8 cellular contexts compared by ENCODE assay signal in the genomic region with DNA sequence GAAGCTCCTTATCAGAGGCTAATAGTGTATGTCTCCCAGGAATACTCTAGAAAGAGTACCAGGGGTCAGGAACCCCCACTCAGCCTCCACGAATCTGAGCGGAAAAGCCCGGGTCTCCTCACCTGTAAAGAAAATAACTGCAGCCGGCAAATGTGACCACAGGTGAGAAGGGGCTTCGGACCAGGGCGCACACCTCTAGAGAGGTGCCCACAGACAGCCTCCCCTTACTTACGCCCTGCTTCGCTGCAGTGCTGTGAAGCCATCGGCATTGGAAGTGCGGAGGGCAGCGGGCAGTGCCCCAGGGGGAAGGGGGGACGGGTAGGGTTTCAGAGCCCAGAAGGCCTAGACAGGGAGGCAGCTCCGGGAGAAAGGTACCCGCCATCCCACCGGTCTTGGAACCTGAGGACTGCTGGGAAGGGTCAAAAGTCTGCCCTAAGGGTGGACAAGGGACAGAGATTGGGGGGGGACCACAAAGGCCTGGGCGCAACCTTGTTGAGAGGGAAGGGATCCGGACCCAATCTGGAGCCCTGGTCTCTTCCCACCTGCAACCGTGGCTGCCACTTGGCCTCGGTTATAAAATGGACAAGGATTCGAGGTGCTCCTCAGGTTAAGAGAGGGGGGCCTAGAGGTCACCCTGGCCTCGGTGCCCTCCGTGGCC. TPM values are rescaled to one million over a fixed set of nuclear protein-coding genes. Genes with fewer than 3 reads are reported as not detected.
DNase-seq lines count a peak whose midpoint lies in the region; ATAC-seq, FAIRE-seq and TF ChIP-seq lines count a peak whose summit lies in the region.

No MANE protein-coding gene starts in this region.

- FAIRE-seq in GM12878 (lab: Jason Lieb, UNC) (no peak), HepG2 (lab: Jason Lieb, UNC) (no peak)

- H3K9me3 ChIP-seq in GM12878 (replicated peaks; ENCODE audit: control insufficient read depth, insufficient read depth, low read length) (no peaks in the 10 kb centered on the region), HepG2 (ENCODE audit: low read length) (no peaks in the 10 kb centered on the region), stomach (no peaks in the 10 kb centered on the region)

- no peak overlapping the region for H3K27ac ChIP-seq in GM12878 (ENCODE audit: control insufficient read depth, insufficient read depth)
- no peak overlapping the region for H3K27ac ChIP-seq in HepG2 (ENCODE audit: extremely low read length, insufficient read depth, low read length)
- peak overlapping the region; percentile 76 to 86 (median 81) for H3K27ac ChIP-seq in stomach

- no peak for DNase-seq in GM12878 (ENCODE audit: low read depth, low spot score)
- DNase-seq in HepG2 (ENCODE audit: low spot score): no peak
- DNase-seq in stomach: no peak
- no peak for DNase-seq in cortex of kidney (lab: John Stamatoyannopoulos, UW)
- DNase-seq in GM13977 (ENCODE audit: low spot score): no peak
- no peak for DNase-seq in HT-29 (ENCODE audit: low spot score)

- H2AFZ ChIP-seq in GM12878 (ENCODE audit: control insufficient read depth, low read depth, low read length) (peak overlapping the region; percentile 81), HepG2 (ENCODE audit: low read length) (peak overlapping the region; percentile 43)

- H3K4me2 ChIP-seq in GM12878 (ENCODE audit: control insufficient read depth, insufficient read depth) (peak overlapping the region; percentile 90), HepG2 (ENCODE audit: low read depth, low read length) (peak overlapping the region; percentile 99)

- H3K36me3 ChIP-seq in GM12878 (ENCODE audit: control insufficient read depth in 2 of 2, insufficient read depth in 2 of 2, low read length in 1 of 2) (no peaks in the 10 kb centered on the region), HepG2 (replicated peaks in 1 of 2; ENCODE audit: control insufficient read depth in 1 of 2, insufficient read depth in 2 of 2, low read length in 2 of 2) (0 out of 5 replicates have a peak, but pooled peaks cover 0 to 4% of the 10 kb centered on the region in 2 experiments), stomach (no peaks in the 10 kb centered on the region)

- CTCF ChIA-PET in GM12878 (lab: Yijun Ruan, JAX): no interaction called here
- CTCF ChIA-PET in HepG2 (lab: Yijun Ruan, JAX; ENCODE audit: low intra/inter-chr PET ratio, low total read pairs): no interaction called here

- SMC1A ChIA-PET in GM12878 (lab: Charles Lee; ENCODE audit: uncharacterized antibody, unreplicated experiment): interaction anchor here (1.8 kb wide), 1 partner anchor 10 kb away, joined by 7 read pairs; no protein-coding TSS in a partner anchor

- TF ChIP-seq POLR2A in GM12878 (IDR thresholded peaks at IDR 0.05; ENCODE audit: low read depth, low read length) (no peak), HepG2 (IDR thresholded peaks at IDR 0.05; ENCODE audit: insufficient read depth in 1 of 2, low read depth in 2 of 2, low read length in 2 of 2) (no peak), stomach (IDR thresholded peaks at IDR 0.05) (no peak)

- H4K20me1 ChIP-seq in GM12878 (ENCODE audit: control insufficient read depth, insufficient read depth) (no peaks in the 10 kb centered on the region), HepG2 (ENCODE audit: insufficient read depth, low read length) (no peaks in the 10 kb centered on the region)

- H3K79me2 ChIP-seq in GM12878 (ENCODE audit: control insufficient read depth, insufficient read depth, low read length): no peaks in the 10 kb centered on the region
- H3K79me2 ChIP-seq in HepG2 (ENCODE audit: insufficient read depth, low read length): no peaks in the 10 kb centered on the region

- 71% methylated on average over 22 of the region's 22 CpGs for WGBS in GM12878 (ENCODE audit: insufficient coverage, insufficient replicate concordance, low lambda C conversion rate, missing lambda C conversion rate)
- WGBS in HepG2 (ENCODE audit: low lambda C conversion rate): 29% methylated on average over 19 of the region's 22 CpGs
- WGBS in stomach, 5 donors: 70 to 76% (median 74%) methylated on average over 15 to 22 of the region's 22 CpGs

- TF ChIP-seq RAD21 in GM12878 (IDR thresholded peaks at IDR 0.05; ENCODE audit: insufficient read depth, low read depth, low read length): no peak
- no peak for TF ChIP-seq RAD21 in HepG2 (CRISPR knock-in tag; IDR thresholded peaks at IDR 0.05)

- H3K4me1 ChIP-seq in GM12878 (ENCODE audit: control insufficient read depth, insufficient read depth, low read length): peaks cover 8% of the 10 kb centered on the region
- H3K4me1 ChIP-seq in HepG2 (ENCODE audit: insufficient read depth, low read length): peaks cover 62% of the 10 kb centered on the region
- H3K4me1 ChIP-seq in stomach: peaks cover 35 to 52% (median 47%) of the 10 kb centered on the region in 4 donors

- in situ Hi-C loops in GM12878 (cut with MboI) (no loop called here), HepG2 (cut with HindIII; ENCODE audit: extremely low pct_ligation_motif_present, low pct_unique_long_range_greater_than_20kb) (loop anchor here (5.0 kb wide), 2 partner anchors 39 to 259 kb away; no protein-coding TSS in a partner anchor), GM13977 (cut with MboI; ENCODE audit: low pct_unique_long_range_greater_than_20kb, low sequenced_read_pairs, unreplicated experiment) (no loop called here)

- no TSS peak for BruUV-seq in GM12878 (replicated peaks; lab: Mats Ljungman, UMichigan)
- TSS peak; percentile 93 for BruUV-seq in HepG2 (replicated peaks; lab: Mats Ljungman, UMichigan)

- ATAC-seq in HG03520 (IDR thresholded peaks at IDR 0.05; ENCODE audit: unreplicated experiment) (peak; percentile 0), GM12878 (no peak), HepG2 (peak; percentile 7), GM21515 (IDR thresholded peaks at IDR 0.05; ENCODE audit: unreplicated experiment) (no peak)

- TF ChIP-seq CTCF in GM12878 (IDR thresholded peaks at IDR 0.05 in 2 of 3, conservative IDR thresholded peaks at IDR 0.05 in 1 of 3; ENCODE audit: control insufficient read depth in 2 of 3, extremely low read depth in 1 of 3, insufficient read depth in 1 of 3, low read depth in 3 of 3, low read length in 3 of 3) (no peak), HepG2 (CRISPR knock-in tag; IDR thresholded peaks at IDR 0.05) (no peak), stomach (IDR thresholded peaks at IDR 0.05) (no peak), GM13977 (IDR thresholded peaks at IDR 0.05; ENCODE audit: extremely low read depth, insufficient read depth, missing control alignments) (no peak)

- TF ChIP-seq EP300 in GM12878 (IDR thresholded peaks at IDR 0.05; ENCODE audit: borderline replicate concordance in 1 of 2, control insufficient read depth in 1 of 2, low read depth in 2 of 2, low read length in 2 of 2) (no peak), HepG2 (IDR thresholded peaks at IDR 0.05; ENCODE audit: low read depth in 2 of 2, low read length in 2 of 2) (no peak), HepG2 (CRISPR knock-in tag; IDR thresholded peaks at IDR 0.05; ENCODE audit: borderline replicate concordance) (no peak), stomach (IDR thresholded peaks at IDR 0.05) (no peak)

- H3K4me3 ChIP-seq in GM12878: peak overlapping the region; percentile 82
- H3K4me3 ChIP-seq in HepG2 (replicated peaks in 1 of 3; ENCODE audit: insufficient read depth in 1 of 3, low read depth in 2 of 3, low read length in 3 of 3): peak overlapping the region; percentile 71 to 87 (median 78)
- peak overlapping the region; percentile 63 to 81 (median 66) for H3K4me3 ChIP-seq in stomach

- H3K9ac ChIP-seq in GM12878 (ENCODE audit: control insufficient read depth, insufficient read depth, low read length) (peak overlapping the region; percentile 46; the same call in 1 of the 2 replicates), HepG2 (ENCODE audit: insufficient read depth, low read depth, low read length) (peak overlapping the region; percentile 78)

- POLR2A ChIA-PET in GM12878 (lab: Charles Lee) (interaction anchor here (0.6 to 0.7 kb wide), 2 partner anchors 21 to 32 kb away, joined by 3 read pairs; no protein-coding TSS in a partner anchor), HepG2 (lab: Yijun Ruan, JAX) (interaction anchor here (0.9 to 1.5 kb wide), 10 partner anchors 11 to 456 kb away, joined by 3 to 6 read pairs (median 4); partner anchors contain the start of gene TMEM177)

- intact Hi-C loops in GM12878 (cut with micrococcal nuclease; ENCODE audit: unreplicated experiment) (no loop called here), HepG2 (cut with micrococcal nuclease; ENCODE audit: unreplicated experiment) (loop anchor here (2.0 kb wide), 1 partner anchor 144 kb away; the partner anchor contains the start of genes C2orf76 and DBI), stomach (cut with DNase I; ENCODE audit: low total_unique reads) (no loop called here)

- H3K27me3 ChIP-seq in GM12878 (replicated peaks in 1 of 2; ENCODE audit: control insufficient read depth in 2 of 2, insufficient read depth in 2 of 2, low read length in 1 of 2) (no peaks in the 10 kb centered on the region; a peak in 1 of 4 replicates), HepG2 (ENCODE audit: control insufficient read depth in 1 of 2, insufficient read depth in 2 of 2, low read length in 2 of 2) (0 out of 5 replicates have a peak, but pooled peaks cover 0 to 4% of the 10 kb centered on the region in 2 experiments), stomach (peaks cover 0 to 9% (median 0%) of the 10 kb centered on the region in 3 donors)

- RAD21 ChIA-PET in GM12878 (lab: Charles Lee; ENCODE audit: unreplicated experiment): no interaction called here

RNA-seq across cellular contexts. Expression of gene STEAP3, which starts 0.6 kb away (rescaled TPM):
- total RNA-seq in GM12878 (2013; cell fraction: nucleolus; rRNA removed): 26.1 and 27.1 TPM in 2 replicates
- total RNA-seq in GM12878 (2014; rRNA removed) (3.7 and 5.5 TPM in 2 replicates), GM12878 (2014; rRNA removed; fragmentation: Illumina TruSeq; extraction: Trizol) (2.0 and 2.2 TPM in 2 replicates), GM12878 (2021) (7.6 and 8.3 TPM in 2 replicates), HepG2 (2016; rRNA removed; fragmentation: Illumina TruSeq; extraction: Trizol) (12.8 and 21.1 TPM in 2 replicates), stomach (10 to 100 TPM in 3 of 5 donors, 1 to 10 TPM in 2; 5.3 to 56.7 (median 37.4) TPM)
- polyA plus RNA-seq in GM12878 (2011; ENCODE audit: low read depth): 2.1 TPM
- polyA plus RNA-seq in GM12878 (2011; rRNA removed) (3.1 and 8.2 TPM in 2 replicates), GM12878 (2014; fragmentation: Illumina TruSeq; extraction: Trizol) (1.7 and 3.7 TPM in 2 replicates), GM12878 (2014; fragmentation: Nextera tagmentation; extraction: Ambion mirVana) (under 1 TPM; 0.42 to 0.84 TPM), GM12878 (2014; rRNA removed) (4.2 and 4.5 TPM in 2 replicates), GM12878 (2016; fragmentation: Nextera tagmentation; extraction: Ambion mirVana) (1 to 10 TPM; 5.5 to 6.5 TPM), HepG2 (2011; rRNA removed) (7.3 and 10.2 TPM in 2 replicates), stomach (10 to 100 TPM in 2 of 3 donors, 1 to 10 TPM in 1; 2.9 to 12.8 (median 12.5) TPM)
- 7.1 and 8.9 TPM in 2 replicates for polyA plus RNA-seq in GM12878 (2011; cell fraction: cytosol; rRNA removed)
- 27.0 and 29.6 TPM in 2 replicates for polyA plus RNA-seq in GM12878 (2011; cell fraction: nucleus; rRNA removed)
- 3.2 and 4.4 TPM in 2 replicates for polyA plus RNA-seq in GM12878 (2012)
- 10.4 and 10.8 TPM in 2 replicates for polyA minus RNA-seq in GM12878 (2011; rRNA and poly(A)+ RNA removed)
- 4.3 and 6.8 TPM in 2 replicates for polyA minus RNA-seq in GM12878 (2011; cell fraction: cytosol; rRNA and poly(A)+ RNA removed)
- polyA minus RNA-seq in GM12878 (2011; cell fraction: nucleus; rRNA and poly(A)+ RNA removed): 6.9 and 13.1 TPM in 2 replicates
- total RNA-seq in HepG2 (2016; cell fraction: cytosol; rRNA removed; fragmentation: Illumina TruSeq; extraction: Trizol; ENCODE audit: low read depth): 1.9 and 2.5 TPM in 2 replicates
- 12.1 and 21.6 TPM in 2 replicates for total RNA-seq in HepG2 (2016; cell fraction: insoluble cytoplasmic fraction; rRNA removed; fragmentation: Illumina TruSeq; extraction: Trizol)
- 8.0 and 8.1 TPM in 2 replicates for total RNA-seq in HepG2 (2016; cell fraction: membrane; rRNA removed; fragmentation: Illumina TruSeq; extraction: Trizol)
- 23.7 and 29.0 TPM in 2 replicates for total RNA-seq in HepG2 (2016; cell fraction: nucleus; rRNA removed; fragmentation: Illumina TruSeq; extraction: Trizol)
- 4.5 and 5.9 TPM in 2 replicates for polyA plus RNA-seq in HepG2 (2011; cell fraction: cytosol; rRNA removed)
- polyA plus RNA-seq in HepG2 (2011; cell fraction: nucleus; rRNA removed): 20.0 and 20.1 TPM in 2 replicates
- polyA plus RNA-seq in HepG2 (2012): 7.0 and 9.7 TPM in 2 replicates
- 2.3 TPM in 2 replicates for polyA plus RNA-seq in HepG2 (2016; cell fraction: cytosol; fragmentation: Illumina TruSeq; extraction: Trizol; ENCODE audit: low read depth)
- polyA plus RNA-seq in HepG2 (2016; cell fraction: insoluble cytoplasmic fraction; fragmentation: Illumina TruSeq; extraction: Trizol; ENCODE audit: low read depth): 11.0 and 14.2 TPM in 2 replicates
- polyA plus RNA-seq in HepG2 (2016; cell fraction: membrane; fragmentation: Illumina TruSeq; extraction: Trizol; ENCODE audit: low read depth): 4.7 and 6.6 TPM in 2 replicates
- polyA plus RNA-seq in HepG2 (2016; cell fraction: nucleus; fragmentation: Illumina TruSeq; extraction: Trizol; ENCODE audit: insufficient read depth, low read depth): 46.6 and 48.2 TPM in 2 replicates
- 14.5 and 38.6 TPM in 2 replicates for polyA minus RNA-seq in HepG2 (2011; rRNA and poly(A)+ RNA removed; ENCODE audit: low replicate concordance)
- 10.7 and 11.0 TPM in 2 replicates for polyA minus RNA-seq in HepG2 (2011; cell fraction: cytosol; rRNA and poly(A)+ RNA removed)
- polyA minus RNA-seq in HepG2 (2011; cell fraction: nucleus; rRNA and poly(A)+ RNA removed): 5.8 and 7.5 TPM in 2 replicates
- total RNA-seq in HT-29 (2014; rRNA removed; shearing (Covaris generic)): 9.3 and 9.8 TPM in 2 replicates

Comparison
In these comparisons a context has a peak if more than half of its experiments do, and no peak if none do; other contexts are left out.
1. ATAC-seq: peak in HG03520 (single experiment) and HepG2 (single experiment); none in GM12878 (single experiment) and GM21515 (single experiment).
2. H3K27ac ChIP-seq: peak in stomach (5 of 5); none in GM12878 (single experiment) and HepG2 (single experiment).
3. Peak in every context shown above with its lines, with median percentiles within 50 percentile points of each other: H3K4me3 ChIP-seq.